ENCODE assay signal across 8 cellular contexts in the genomic region with DNA sequence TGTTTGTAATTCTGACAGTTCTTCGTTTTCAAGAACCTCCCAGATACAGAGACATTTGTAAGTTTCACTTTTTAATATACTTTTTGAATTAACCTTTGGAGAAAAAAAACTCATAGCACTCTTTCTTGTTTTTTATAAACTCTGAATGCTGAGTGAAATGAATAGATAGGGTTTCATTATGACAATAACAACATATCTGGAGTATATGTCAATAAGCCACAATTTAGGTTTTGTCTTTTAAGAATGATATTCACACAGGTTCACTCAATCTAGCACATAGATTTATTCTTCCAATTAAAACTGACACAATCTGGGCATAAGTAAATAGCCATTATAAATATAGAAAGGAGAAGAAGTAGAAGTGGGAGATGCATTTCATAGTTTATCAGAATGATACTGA. TPM values are rescaled to one million over a fixed set of nuclear protein-coding genes. Genes with fewer than 3 reads are reported as not detected.
"Had no signal": no experiment of that assay in that cellular context is flagged by ENCODE, and none has a peak within 500 bp of the region (broad histone marks: within the 10 kb centered on the region; RNA-seq: fewer than 3 reads in every experiment).

No MANE protein-coding gene starts in this region.

- H3K4me3 ChIP-seq: K562 had no signal

- H3K4me3 Mint-ChIP-seq: IgD-negative memory B cell had no signal

- H3K27ac Mint-ChIP-seq: IgD-negative memory B cell had no signal

- H3K4me2 ChIP-seq: KMS-11 had no signal

- DNase-seq: IMR-90, KBM-7, KG1 had no signal

- H3K36me3 Mint-ChIP-seq: IgD-negative memory B cell had no signal

- FAIRE-seq: HepG2, K562 had no signal

- H3K9ac ChIP-seq: KMS-11 had no signal

- H3K4me1 Mint-ChIP-seq: IgD-negative memory B cell had no signal

- H3K27ac ChIP-seq: HL-60, KMS-11 had no signal

- ATAC-seq: HepG2, K562 had no signal

RNA-seq across cellular contexts. Expression of a gene that starts 21.7 kb away (rescaled TPM):
- total RNA-seq: HepG2 had no signal
- polyA plus RNA-seq: IgD-negative memory B cell had no signal
